8 cellular contexts compared by ENCODE assay signal in genomic region chr12:6851153-6851920, GRCh38. TPM values are rescaled to one million over a fixed set of nuclear protein-coding genes. Genes with fewer than 3 reads are reported as not detected.
A peak's percentile ranks its signal among the peaks of the same experiment; 100 is the strongest.
DNase-seq lines count a peak whose midpoint lies in the region; ATAC-seq, FAIRE-seq and TF ChIP-seq lines count a peak whose summit lies in the region.

Gene CDCA3, minus strand, starts transcription at chr12:6851286. Its CDS starts 334 bp downstream, at chr12:6850952.

- no peaks in the 10 kb centered on the region for H3K27me3 ChIP-seq in bronchial epithelial cell (ENCODE audit: control insufficient read depth, insufficient read depth, low read length)
- H3K27me3 ChIP-seq in small intestine (ENCODE audit: control insufficient read depth in 2 of 2, insufficient read depth in 2 of 2, low read length in 2 of 2): no peaks in the 10 kb centered on the region

- ATAC-seq in GM18907 (IDR thresholded peaks at IDR 0.05; ENCODE audit: unreplicated experiment) (peak; percentile 56), HG03159 (IDR thresholded peaks at IDR 0.05; ENCODE audit: unreplicated experiment) (peak; percentile 59)

- H3K9me3 ChIP-seq in small intestine (ENCODE audit: control insufficient read depth, low read depth): no peaks in the 10 kb centered on the region

- FAIRE-seq in bronchial epithelial cell (lab: Jason Lieb, UNC) (no peak), small intestine (lab: Jason Lieb, UNC) (peak; percentile 51)

- H3K36me3 ChIP-seq in bronchial epithelial cell (ENCODE audit: control insufficient read depth, insufficient read depth, low read length) (peaks cover 5% of the 10 kb centered on the region), small intestine (ENCODE audit: control insufficient read depth in 2 of 2, insufficient read depth in 2 of 2, low read length in 2 of 2) (peaks cover 3% of the 10 kb centered on the region in 2 donors)

- TF ChIP-seq CTCF in AG04449 (IDR thresholded peaks at IDR 0.05; ENCODE audit: insufficient read depth, low read length, missing control alignments) (no peak), WI38 (IDR thresholded peaks at IDR 0.05; ENCODE audit: low read depth, low read length) (no peak), bronchial epithelial cell (IDR thresholded peaks at IDR 0.05; ENCODE audit: insufficient read depth, low read length, severe bottlenecking) (no peak)

- peak; percentile 93 for DNase-seq in AG04449 (ENCODE audit: low read depth, low spot score)
- DNase-seq in NCI-H2227 treated with DMSO at 0.1 percent for 48 hours (lab: John Stamatoyannopoulos, UW): peak; percentile 92
- peak; percentile 98 for DNase-seq in bronchial epithelial cell (ENCODE audit: low read depth)
- peak; percentile 99 for DNase-seq in iPS-NIHi11 (ENCODE audit: low spot score)
- peak; percentile 100 for DNase-seq in small intestine

- CTCF ChIA-PET in AG04449 (lab: Yijun Ruan, JAX): interaction anchor here (1.2 to 18.1 kb wide), 7 partner anchors 10 to 98 kb away, joined by 3 to 316 read pairs (median 18); partner anchors contain the start of genes GNB3, MLF2, P3H3 and PTMS

- WGBS in small intestine, 3 donors: 0 to 1% (median 0%) methylated on average over 37 of the region's 37 CpGs

- H3K27ac ChIP-seq in small intestine (ENCODE audit: low read depth in 1 of 2, low read length in 1 of 2): peak within 1 kb of the TSS; percentile 92 to 95

- H3K4me1 ChIP-seq in small intestine (ENCODE audit: control insufficient read depth in 2 of 2, insufficient read depth in 1 of 2, low read depth in 1 of 2, low read length in 1 of 2): peaks cover 0 to 5% of the 10 kb centered on the region in 2 donors

- H3K4me3 ChIP-seq in AG04449 (ENCODE audit: low read depth, low read length): peak within 1 kb of the TSS; percentile 98
- peak within 1 kb of the TSS; percentile 65 for H3K4me3 ChIP-seq in WI38 (ENCODE audit: low read depth, low read length)
- peak within 1 kb of the TSS; percentile 79 for H3K4me3 ChIP-seq in bronchial epithelial cell (ENCODE audit: low read depth, low read length)
- peak within 1 kb of the TSS; percentile 55 to 58 for H3K4me3 ChIP-seq in small intestine (ENCODE audit: low read depth in 1 of 2, low read length in 2 of 2)

- POLR2A ChIA-PET in AG04449 (lab: Yijun Ruan, JAX): interaction anchor here (0.7 to 8.8 kb wide), 11 partner anchors 10 to 312 kb away, joined by 3 to 164 read pairs (median 8); partner anchors contain the start of genes GNB3, MLF2, P3H3 and PTMS

RNA-seq across cellular contexts. Expression of gene CDCA3, which starts in this region (rescaled TPM):
- total RNA-seq in bronchial epithelial cell: 0.26 and 0.51 TPM in 2 replicates
- polyA plus RNA-seq in small intestine: 10 to 100 TPM; 46.7 to 99.1 (median 51.3) TPM

Comparison
In these comparisons a context has a peak if more than half of its experiments do, and no peak if none do; other contexts are left out.
1. Peak in every context shown above with its lines: DNase-seq, ATAC-seq, H3K4me3 ChIP-seq and H3K27ac ChIP-seq.
2. Peak in DNase-seq and H3K4me3 ChIP-seq in bronchial epithelial cell; RNA of the gene not detected or under 1 TPM.